In the genomic region with DNA sequence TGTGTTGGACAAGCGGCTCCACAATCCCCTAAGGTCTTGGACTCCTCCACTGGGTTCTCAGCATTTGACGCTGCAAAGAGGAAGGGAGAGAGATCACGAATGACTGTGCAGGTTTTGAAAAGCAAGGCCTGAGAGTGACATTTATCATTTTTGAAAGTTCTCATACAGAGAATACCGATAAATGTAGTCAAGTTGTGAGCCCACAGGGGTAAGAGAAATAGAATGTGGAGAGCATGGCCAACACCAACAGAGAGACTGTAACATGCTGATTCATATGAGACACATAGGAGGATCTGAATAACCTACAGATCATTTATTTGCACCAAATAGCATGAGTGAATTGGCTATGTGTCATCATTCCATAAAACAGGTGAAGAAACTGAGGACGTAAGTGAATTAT, we compare ENCODE assay signal across 21 cellular contexts.
DNase-seq lines count a peak whose midpoint lies in the region; ATAC-seq and TF ChIP-seq lines count a peak whose summit lies in the region.
"Had no signal": no experiment of that assay in that cellular context is flagged by ENCODE, and none has a peak within 500 bp of the region (broad histone marks: within the 10 kb centered on the region; RNA-seq: fewer than 3 reads in every experiment).

No MANE protein-coding gene starts in this region.

- no peak overlapping the region for H3K9ac ChIP-seq in parathyroid adenoma

- no peak overlapping the region for H3K4me3 ChIP-seq in parathyroid adenoma (ENCODE audit: low read depth, low read length)
- H3K4me3 ChIP-seq: adrenal gland, K562, ovary, tibial artery had no signal

- H3K9me3 ChIP-seq in parathyroid adenoma (ENCODE audit: control insufficient read depth, low read length), result no peaks in the 10 kb centered on the region
- H3K9me3 ChIP-seq: ovary, tibial artery had no signal

- no peak for TF ChIP-seq CTCF in parathyroid adenoma (IDR thresholded peaks at IDR 0.05)

- no peaks in the 10 kb centered on the region for H3K79me2 ChIP-seq in parathyroid adenoma

- peak; percentile 16 for DNase-seq in NOMO-1 treated with dmso at 0.1 percent for 144 hours (lab: John Stamatoyannopoulos, UW; ENCODE audit: unreplicated experiment)
- DNase-seq in stimulated activated CD4-positive, alpha-beta T cell treated with anti-CD3 and anti-CD28 coated beads, Interleukin-12 subunit alpha, Interleukin-12 subunit beta, amount 100 ng/mL, for 4 hours, result no peak
- DNase-seq: activated CD8-positive, alpha-beta memory T cell treated with anti-CD3 and anti-CD28 coated beads, Interleukin-2, amount 50 U/mL, for 48 hours; activated effector memory CD4-positive, alpha-beta T cell treated with Interleukin-2 at 50 U/mL for 16 hours; adrenal gland; DND-41; kidney; naive B cell; NCI-H2029 treated with DMSO at 0.1 percent for 48 hours; ovary; stimulated activated naive CD4-positive, alpha-beta T cell treated with Interleukin-2 at 50 U/mL for 16 hours; tibial artery had no signal

- peak; percentile 64 for ATAC-seq in GM19023 (IDR thresholded peaks at IDR 0.05; ENCODE audit: unreplicated experiment)
- peak; percentile 58 for ATAC-seq in HG02798 (IDR thresholded peaks at IDR 0.05; ENCODE audit: poor library complexity, unreplicated experiment)
- ATAC-seq in SK-N-SH treated with all-trans-retinoic acid at 6 μM for 48 hours, result no peak
- no peak for ATAC-seq in HG03159 (IDR thresholded peaks at IDR 0.05; ENCODE audit: unreplicated experiment)
- ATAC-seq: foreskin keratinocyte, K562, sciatic nerve had no signal

- H3K27me3 ChIP-seq in parathyroid adenoma (ENCODE audit: control insufficient read depth, insufficient read depth, low read length), result no peaks in the 10 kb centered on the region
- H3K27me3 ChIP-seq: adrenal gland, foreskin keratinocyte, ovary, tibial artery had no signal

- H3K4me1 ChIP-seq in parathyroid adenoma, result peaks cover 26% of the 10 kb centered on the region
- H3K4me1 ChIP-seq: adrenal gland, foreskin keratinocyte, tibial artery had no signal

- peaks cover 2% of the 10 kb centered on the region for H3K36me3 ChIP-seq in parathyroid adenoma (ENCODE audit: control insufficient read depth, insufficient read depth, low read length)
- H3K36me3 ChIP-seq: adrenal gland, ovary, tibial artery had no signal

- peak overlapping the region; percentile 43 for H2AFZ ChIP-seq in parathyroid adenoma

- H3K4me2 ChIP-seq in parathyroid adenoma (ENCODE audit: low read length), result no peak overlapping the region

- H3K27ac ChIP-seq in parathyroid adenoma, result no peak overlapping the region
- H3K27ac ChIP-seq: adrenal gland, foreskin keratinocyte, ovary, tibial artery, VCaP had no signal

TF ChIP-seq in SK-N-SH treated with all-trans-retinoic acid at 6 μM for 48 hours, 23 proteins besides CTCF, POLR2A, EP300 and RAD21:
- TF ChIP-seq ARNTL (CRISPR knock-in tag; IDR thresholded peaks at IDR 0.05; ENCODE audit: borderline replicate concordance, low read depth) (no peak), ZFP3 (CRISPR knock-in tag; IDR thresholded peaks at IDR 0.05) (no peak), TCF4 (CRISPR knock-in tag; IDR thresholded peaks at IDR 0.05; ENCODE audit: borderline replicate concordance) (no peak), TOX (CRISPR knock-in tag; IDR thresholded peaks at IDR 0.05; ENCODE audit: borderline replicate concordance) (no peak), ZFP30 (CRISPR knock-in tag; IDR thresholded peaks at IDR 0.05) (no peak), CSDC2 (CRISPR knock-in tag; IDR thresholded peaks at IDR 0.05) (no peak), GLIS3 (CRISPR knock-in tag; IDR thresholded peaks at IDR 0.05) (no peak), ZC3H10 (CRISPR knock-in tag; IDR thresholded peaks at IDR 0.05) (no peak), OSR1 (CRISPR knock-in tag; IDR thresholded peaks at IDR 0.05) (no peak), ZNF70 (CRISPR knock-in tag; IDR thresholded peaks at IDR 0.05) (no peak), SNAI2 (CRISPR knock-in tag; IDR thresholded peaks at IDR 0.05) (no peak), ZNF8 (CRISPR knock-in tag; IDR thresholded peaks at IDR 0.05) (no peak), ZNF565 (CRISPR knock-in tag; conservative IDR thresholded peaks at IDR 0.05; ENCODE audit: low read depth) (no peak)
- TF ChIP-seq, protein P1, sequence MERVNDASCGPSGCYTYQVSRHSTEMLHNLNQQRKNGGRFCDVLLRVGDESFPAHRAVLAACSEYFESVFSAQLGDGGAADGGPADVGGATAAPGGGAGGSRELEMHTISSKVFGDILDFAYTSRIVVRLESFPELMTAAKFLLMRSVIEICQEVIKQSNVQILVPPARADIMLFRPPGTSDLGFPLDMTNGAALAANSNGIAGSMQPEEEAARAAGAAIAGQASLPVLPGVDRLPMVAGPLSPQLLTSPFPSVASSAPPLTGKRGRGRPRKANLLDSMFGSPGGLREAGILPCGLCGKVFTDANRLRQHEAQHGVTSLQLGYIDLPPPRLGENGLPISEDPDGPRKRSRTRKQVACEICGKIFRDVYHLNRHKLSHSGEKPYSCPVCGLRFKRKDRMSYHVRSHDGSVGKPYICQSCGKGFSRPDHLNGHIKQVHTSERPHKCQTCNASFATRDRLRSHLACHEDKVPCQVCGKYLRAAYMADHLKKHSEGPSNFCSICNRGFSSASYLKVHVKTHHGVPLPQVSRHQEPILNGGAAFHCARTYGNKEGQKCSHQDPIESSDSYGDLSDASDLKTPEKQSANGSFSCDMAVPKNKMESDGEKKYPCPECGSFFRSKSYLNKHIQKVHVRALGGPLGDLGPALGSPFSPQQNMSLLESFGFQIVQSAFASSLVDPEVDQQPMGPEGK (CRISPR knock-in tag; IDR thresholded peaks at IDR 0.05; ENCODE audit: borderline replicate concordance), result no peak
- TF ChIP-seq, protein P2, sequence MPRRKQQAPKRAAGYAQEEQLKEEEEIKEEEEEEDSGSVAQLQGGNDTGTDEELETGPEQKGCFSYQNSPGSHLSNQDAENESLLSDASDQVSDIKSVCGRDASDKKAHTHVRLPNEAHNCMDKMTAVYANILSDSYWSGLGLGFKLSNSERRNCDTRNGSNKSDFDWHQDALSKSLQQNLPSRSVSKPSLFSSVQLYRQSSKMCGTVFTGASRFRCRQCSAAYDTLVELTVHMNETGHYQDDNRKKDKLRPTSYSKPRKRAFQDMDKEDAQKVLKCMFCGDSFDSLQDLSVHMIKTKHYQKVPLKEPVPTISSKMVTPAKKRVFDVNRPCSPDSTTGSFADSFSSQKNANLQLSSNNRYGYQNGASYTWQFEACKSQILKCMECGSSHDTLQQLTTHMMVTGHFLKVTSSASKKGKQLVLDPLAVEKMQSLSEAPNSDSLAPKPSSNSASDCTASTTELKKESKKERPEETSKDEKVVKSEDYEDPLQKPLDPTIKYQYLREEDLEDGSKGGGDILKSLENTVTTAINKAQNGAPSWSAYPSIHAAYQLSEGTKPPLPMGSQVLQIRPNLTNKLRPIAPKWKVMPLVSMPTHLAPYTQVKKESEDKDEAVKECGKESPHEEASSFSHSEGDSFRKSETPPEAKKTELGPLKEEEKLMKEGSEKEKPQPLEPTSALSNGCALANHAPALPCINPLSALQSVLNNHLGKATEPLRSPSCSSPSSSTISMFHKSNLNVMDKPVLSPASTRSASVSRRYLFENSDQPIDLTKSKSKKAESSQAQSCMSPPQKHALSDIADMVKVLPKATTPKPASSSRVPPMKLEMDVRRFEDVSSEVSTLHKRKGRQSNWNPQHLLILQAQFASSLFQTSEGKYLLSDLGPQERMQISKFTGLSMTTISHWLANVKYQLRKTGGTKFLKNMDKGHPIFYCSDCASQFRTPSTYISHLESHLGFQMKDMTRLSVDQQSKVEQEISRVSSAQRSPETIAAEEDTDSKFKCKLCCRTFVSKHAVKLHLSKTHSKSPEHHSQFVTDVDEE (CRISPR knock-in tag; IDR thresholded peaks at IDR 0.05), result no peak
- TF ChIP-seq, protein P3, sequence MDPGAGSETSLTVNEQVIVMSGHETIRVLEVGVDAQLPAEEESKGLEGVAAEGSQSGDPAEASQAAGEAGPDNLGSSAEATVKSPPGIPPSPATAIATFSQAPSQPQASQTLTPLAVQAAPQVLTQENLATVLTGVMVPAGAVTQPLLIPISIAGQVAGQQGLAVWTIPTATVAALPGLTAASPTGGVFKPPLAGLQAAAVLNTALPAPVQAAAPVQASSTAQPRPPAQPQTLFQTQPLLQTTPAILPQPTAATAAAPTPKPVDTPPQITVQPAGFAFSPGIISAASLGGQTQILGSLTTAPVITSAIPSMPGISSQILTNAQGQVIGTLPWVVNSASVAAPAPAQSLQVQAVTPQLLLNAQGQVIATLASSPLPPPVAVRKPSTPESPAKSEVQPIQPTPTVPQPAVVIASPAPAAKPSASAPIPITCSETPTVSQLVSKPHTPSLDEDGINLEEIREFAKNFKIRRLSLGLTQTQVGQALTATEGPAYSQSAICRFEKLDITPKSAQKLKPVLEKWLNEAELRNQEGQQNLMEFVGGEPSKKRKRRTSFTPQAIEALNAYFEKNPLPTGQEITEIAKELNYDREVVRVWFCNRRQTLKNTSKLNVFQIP (CRISPR knock-in tag; IDR thresholded peaks at IDR 0.05; ENCODE audit: borderline replicate concordance, low read depth), result no peak
- TF ChIP-seq, protein P4, sequence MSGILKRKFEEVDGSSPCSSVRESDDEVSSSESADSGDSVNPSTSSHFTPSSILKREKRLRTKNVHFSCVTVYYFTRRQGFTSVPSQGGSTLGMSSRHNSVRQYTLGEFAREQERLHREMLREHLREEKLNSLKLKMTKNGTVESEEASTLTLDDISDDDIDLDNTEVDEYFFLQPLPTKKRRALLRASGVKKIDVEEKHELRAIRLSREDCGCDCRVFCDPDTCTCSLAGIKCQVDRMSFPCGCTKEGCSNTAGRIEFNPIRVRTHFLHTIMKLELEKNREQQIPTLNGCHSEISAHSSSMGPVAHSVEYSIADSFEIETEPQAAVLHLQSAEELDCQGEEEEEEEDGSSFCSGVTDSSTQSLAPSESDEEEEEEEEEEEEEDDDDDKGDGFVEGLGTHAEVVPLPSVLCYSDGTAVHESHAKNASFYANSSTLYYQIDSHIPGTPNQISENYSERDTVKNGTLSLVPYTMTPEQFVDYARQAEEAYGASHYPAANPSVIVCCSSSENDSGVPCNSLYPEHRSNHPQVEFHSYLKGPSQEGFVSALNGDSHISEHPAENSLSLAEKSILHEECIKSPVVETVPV (CRISPR knock-in tag; IDR thresholded peaks at IDR 0.05), result no peak
TF ChIP-seq in SK-N-SH treated with all-trans-retinoic acid at 6 μM for 48 hours: peak in this region for 0.

Comparison
In these comparisons a context has a peak if more than half of its experiments do, and no peak if none do; other contexts are left out.
1. ATAC-seq: peak in GM19023 (single experiment) and HG02798 (single experiment); none in SK-N-SH treated with all-trans-retinoic acid at 6 μM for 48 hours (single experiment) and HG03159 (single experiment).